Comparison of ENCODE assay signal across 8 cellular contexts in genomic region chr12:120583478-120584030, GRCh38. TPM values are rescaled to one million over a fixed set of nuclear protein-coding genes. Genes with fewer than 3 reads are reported as not detected.
A peak's percentile ranks its signal among the peaks of the same experiment; 100 is the strongest.
DNase-seq lines count a peak whose midpoint lies in the region; ATAC-seq and TF ChIP-seq lines count a peak whose summit lies in the region.

No MANE protein-coding gene starts in this region.

- DNase-seq in SIG-M5 treated with dmso at 0.1 percent for 504 hours (lab: John Stamatoyannopoulos, UW; ENCODE audit: unreplicated experiment) = peak; percentile 76
- no peak for DNase-seq in SIG-M5 (lab: John Stamatoyannopoulos, UW)
- DNase-seq in NCI-H2196 (lab: John Stamatoyannopoulos, UW; ENCODE audit: unreplicated experiment) = peak; percentile 85
- DNase-seq in WTC11 (ENCODE audit: low spot score) = peak; percentile 90
- DNase-seq in breast epithelium (ENCODE audit: low spot score in 2 of 2) = peak; percentile 26 to 72
- DNase-seq in islet precursor cell = peak; percentile 86
- DNase-seq in stimulated activated CD4-positive, alpha-beta T cell treated with anti-CD3 and anti-CD28 coated beads, Interleukin-1b, Interleukin-23, amount 100 ng/mL, for 1 hour (ENCODE audit: low read depth in 2 of 2) = peak; percentile 78 to 82

- H3K36me3 ChIP-seq in breast epithelium = no peaks in the 10 kb centered on the region

- H3K27ac Mint-ChIP-seq in WTC11 = no peak overlapping the region

- peak overlapping the region in 2 of 3 donors; percentile 5 to 21 for H3K4me3 ChIP-seq in breast epithelium

- peaks cover 0 to 5% of the 10 kb centered on the region in 2 donors for H3K4me1 ChIP-seq in breast epithelium

- H3K9me3 ChIP-seq in breast epithelium = no peaks in the 10 kb centered on the region

- POLR2A ChIA-PET in WTC11 (lab: Charles Lee) = no interaction called here

- CTCF ChIA-PET in WTC11 (lab: Charles Lee) = interaction anchor here (0.9 to 6.0 kb wide), 11 partner anchors 12 to 422 kb away, joined by 3 to 115 read pairs (median 5); partner anchors contain the start of gene CABP1

- ATAC-seq in WTC11 (peak; percentile 8), HG03097 (IDR thresholded peaks at IDR 0.05; ENCODE audit: low FRiP score, unreplicated experiment) (no peak)

- H3K36me3 Mint-ChIP-seq in WTC11 = peaks cover 15% of the 10 kb centered on the region; the same call in 1 of the 2 replicates

- TF ChIP-seq POLR2A in breast epithelium (IDR thresholded peaks at IDR 0.05) = no peak

- intact Hi-C loops in breast epithelium (cut with DNase I; ENCODE audit: low total_unique reads) = no loop called here

- no peaks in the 10 kb centered on the region for H3K9me3 Mint-ChIP-seq in WTC11

- H3K27me3 ChIP-seq in breast epithelium = no peaks in the 10 kb centered on the region

- H3K4me1 Mint-ChIP-seq in WTC11 = peaks cover 24% of the 10 kb centered on the region

- H3K4me3 Mint-ChIP-seq in WTC11 = peak overlapping the region; percentile 74

- peaks cover 13% of the 10 kb centered on the region for H3K27me3 Mint-ChIP-seq in WTC11 (ENCODE audit: low read depth)

- H3K27ac ChIP-seq in breast epithelium = no peak overlapping the region

- peak; percentile 95 for TF ChIP-seq CTCF in WTC11 (IDR thresholded peaks at IDR 0.05)
- peak; percentile 76 to 90 (median 79) for TF ChIP-seq CTCF in breast epithelium (IDR thresholded peaks at IDR 0.05)

TF ChIP-seq in WTC11, 78 proteins besides CTCF, POLR2A, EP300 and RAD21:
- TF ChIP-seq TP53 (CRISPR knock-in tag; IDR thresholded peaks at IDR 0.05) = no peak
- no peak for TF ChIP-seq NFE2L1 (CRISPR knock-in tag; IDR thresholded peaks at IDR 0.05)
- TF ChIP-seq SMAD3 (CRISPR knock-in tag; IDR thresholded peaks at IDR 0.05; ENCODE audit: borderline replicate concordance) = no peak
- TF ChIP-seq GRHL2 (CRISPR knock-in tag; IDR thresholded peaks at IDR 0.05; ENCODE audit: insufficient replicate concordance, severe bottlenecking) = no peak
- peak; percentile 78; the same call in 1 of the 2 replicates for TF ChIP-seq GTF2I (CRISPR knock-in tag; conservative IDR thresholded peaks at IDR 0.05)
- TF ChIP-seq PRRX2 (CRISPR knock-in tag; IDR thresholded peaks at IDR 0.05) = no peak
- TF ChIP-seq NR1H2 (CRISPR knock-in tag; IDR thresholded peaks at IDR 0.05) = no peak

RNA-seq across cellular contexts. Expression of gene POP5, which starts 2.4 kb away (rescaled TPM):
- 53.9 to 57.7 TPM (median 54.7 TPM) in 3 replicates for total RNA-seq in WTC11 (2021)
- 10 to 100 TPM; 35.4 to 43.8 (median 42.4) TPM for total RNA-seq in breast epithelium

RNA-seq across cellular contexts. Expression of gene RNF10, which starts 49.4 kb away (rescaled TPM):
- 151 to 160 TPM (median 155 TPM) in 3 replicates for total RNA-seq in WTC11 (2021)
- 100 to 1,000 TPM; 112 to 164 (median 149) TPM for total RNA-seq in breast epithelium

RNA-seq across cellular contexts. Expression of gene COQ5, which starts 54.6 kb away (rescaled TPM):
- total RNA-seq in WTC11 (2021) (35.1 to 44.9 TPM (median 44.5 TPM) in 3 replicates), breast epithelium (10 to 100 TPM; 26.2 to 33.0 (median 26.5) TPM)

RNA-seq across cellular contexts. Expression of gene CABP1, which starts 56.9 kb away (rescaled TPM):
- total RNA-seq in WTC11 (2021) (10.1 to 14.1 TPM (median 10.7 TPM) in 3 replicates), breast epithelium (1 to 10 TPM in 1 of 3 donors, under 1 TPM in 1, not detected in 1; 0.80 to 2.3 TPM)
